In genomic region chr11:86156397-86156977, GRCh38 we compare ENCODE assay signal across 1 cellular context.
TF ChIP-seq lines count a peak whose summit lies in the region.

No MANE protein-coding gene starts in this region.

TF ChIP-seq in HepG2, 621 proteins besides CTCF, POLR2A, EP300 and RAD21:
- TF ChIP-seq, protein P1, sequence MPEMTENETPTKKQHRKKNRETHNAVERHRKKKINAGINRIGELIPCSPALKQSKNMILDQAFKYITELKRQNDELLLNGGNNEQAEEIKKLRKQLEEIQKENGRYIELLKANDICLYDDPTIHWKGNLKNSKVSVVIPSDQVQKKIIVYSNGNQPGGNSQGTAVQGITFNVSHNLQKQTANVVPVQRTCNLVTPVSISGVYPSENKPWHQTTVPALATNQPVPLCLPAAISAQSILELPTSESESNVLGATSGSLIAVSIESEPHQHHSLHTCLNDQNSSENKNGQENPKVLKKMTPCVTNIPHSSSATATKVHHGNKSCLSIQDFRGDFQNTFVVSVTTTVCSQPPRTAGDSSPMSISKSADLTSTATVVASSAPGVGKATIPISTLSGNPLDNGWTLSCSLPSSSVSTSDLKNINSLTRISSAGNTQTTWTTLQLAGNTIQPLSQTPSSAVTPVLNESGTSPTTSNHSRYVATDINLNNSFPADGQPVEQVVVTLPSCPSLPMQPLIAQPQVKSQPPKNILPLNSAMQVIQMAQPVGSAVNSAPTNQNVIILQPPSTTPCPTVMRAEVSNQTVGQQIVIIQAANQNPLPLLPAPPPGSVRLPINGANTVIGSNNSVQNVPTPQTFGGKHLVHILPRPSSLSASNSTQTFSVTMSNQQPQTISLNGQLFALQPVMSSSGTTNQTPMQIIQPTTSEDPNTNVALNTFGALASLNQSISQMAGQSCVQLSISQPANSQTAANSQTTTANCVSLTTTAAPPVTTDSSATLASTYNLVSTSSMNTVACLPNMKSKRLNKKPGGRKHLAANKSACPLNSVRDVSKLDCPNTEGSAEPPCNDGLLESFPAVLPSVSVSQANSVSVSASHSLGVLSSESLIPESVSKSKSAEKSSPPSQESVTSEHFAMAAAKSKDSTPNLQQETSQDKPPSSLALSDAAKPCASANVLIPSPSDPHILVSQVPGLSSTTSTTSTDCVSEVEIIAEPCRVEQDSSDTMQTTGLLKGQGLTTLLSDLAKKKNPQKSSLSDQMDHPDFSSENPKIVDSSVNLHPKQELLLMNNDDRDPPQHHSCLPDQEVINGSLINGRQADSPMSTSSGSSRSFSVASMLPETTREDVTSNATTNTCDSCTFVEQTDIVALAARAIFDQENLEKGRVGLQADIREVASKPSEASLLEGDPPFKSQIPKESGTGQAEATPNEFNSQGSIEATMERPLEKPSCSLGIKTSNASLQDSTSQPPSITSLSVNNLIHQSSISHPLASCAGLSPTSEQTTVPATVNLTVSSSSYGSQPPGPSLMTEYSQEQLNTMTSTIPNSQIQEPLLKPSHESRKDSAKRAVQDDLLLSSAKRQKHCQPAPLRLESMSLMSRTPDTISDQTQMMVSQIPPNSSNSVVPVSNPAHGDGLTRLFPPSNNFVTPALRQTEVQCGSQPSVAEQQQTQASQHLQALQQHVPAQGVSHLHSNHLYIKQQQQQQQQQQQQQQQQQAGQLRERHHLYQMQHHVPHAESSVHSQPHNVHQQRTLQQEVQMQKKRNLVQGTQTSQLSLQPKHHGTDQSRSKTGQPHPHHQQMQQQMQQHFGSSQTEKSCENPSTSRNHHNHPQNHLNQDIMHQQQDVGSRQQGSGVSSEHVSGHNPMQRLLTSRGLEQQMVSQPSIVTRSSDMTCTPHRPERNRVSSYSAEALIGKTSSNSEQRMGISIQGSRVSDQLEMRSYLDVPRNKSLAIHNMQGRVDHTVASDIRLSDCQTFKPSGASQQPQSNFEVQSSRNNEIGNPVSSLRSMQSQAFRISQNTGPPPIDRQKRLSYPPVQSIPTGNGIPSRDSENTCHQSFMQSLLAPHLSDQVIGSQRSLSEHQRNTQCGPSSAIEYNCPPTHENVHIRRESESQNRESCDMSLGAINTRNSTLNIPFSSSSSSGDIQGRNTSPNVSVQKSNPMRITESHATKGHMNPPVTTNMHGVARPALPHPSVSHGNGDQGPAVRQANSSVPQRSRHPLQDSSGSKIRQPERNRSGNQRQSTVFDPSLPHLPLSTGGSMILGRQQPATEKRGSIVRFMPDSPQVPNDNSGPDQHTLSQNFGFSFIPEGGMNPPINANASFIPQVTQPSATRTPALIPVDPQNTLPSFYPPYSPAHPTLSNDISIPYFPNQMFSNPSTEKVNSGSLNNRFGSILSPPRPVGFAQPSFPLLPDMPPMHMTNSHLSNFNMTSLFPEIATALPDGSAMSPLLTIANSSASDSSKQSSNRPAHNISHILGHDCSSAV (CRISPR knock-in tag; IDR thresholded peaks at IDR 0.05; ENCODE audit: borderline replicate concordance), result no peak
- no peak for TF ChIP-seq SMARCE1 (IDR thresholded peaks at IDR 0.05; ENCODE audit: borderline replicate concordance)
- no peak for TF ChIP-seq RERE (CRISPR knock-in tag; IDR thresholded peaks at IDR 0.05; ENCODE audit: low read depth)
- no peak for TF ChIP-seq PBX2 (CRISPR knock-in tag; IDR thresholded peaks at IDR 0.05)
- no peak for TF ChIP-seq ZBTB7A (CRISPR knock-in tag; IDR thresholded peaks at IDR 0.05)
- TF ChIP-seq ZNF224 (CRISPR knock-in tag; IDR thresholded peaks at IDR 0.05), result no peak
- TF ChIP-seq NFE2 (CRISPR knock-in tag; IDR thresholded peaks at IDR 0.05), result no peak
- TF ChIP-seq PRMT3 (CRISPR knock-in tag; IDR thresholded peaks at IDR 0.05; ENCODE audit: borderline replicate concordance, low read depth), result no peak
- TF ChIP-seq NR2F1 (CRISPR knock-in tag; IDR thresholded peaks at IDR 0.05), result no peak
- no peak for TF ChIP-seq ZFP36L2 (CRISPR knock-in tag; IDR thresholded peaks at IDR 0.05)
- TF ChIP-seq MIXL1 (CRISPR knock-in tag; IDR thresholded peaks at IDR 0.05), result no peak
- no peak for TF ChIP-seq NCOA2 (CRISPR knock-in tag; IDR thresholded peaks at IDR 0.05)
- no peak for TF ChIP-seq NFRKB (IDR thresholded peaks at IDR 0.05)
- TF ChIP-seq, protein P2, sequence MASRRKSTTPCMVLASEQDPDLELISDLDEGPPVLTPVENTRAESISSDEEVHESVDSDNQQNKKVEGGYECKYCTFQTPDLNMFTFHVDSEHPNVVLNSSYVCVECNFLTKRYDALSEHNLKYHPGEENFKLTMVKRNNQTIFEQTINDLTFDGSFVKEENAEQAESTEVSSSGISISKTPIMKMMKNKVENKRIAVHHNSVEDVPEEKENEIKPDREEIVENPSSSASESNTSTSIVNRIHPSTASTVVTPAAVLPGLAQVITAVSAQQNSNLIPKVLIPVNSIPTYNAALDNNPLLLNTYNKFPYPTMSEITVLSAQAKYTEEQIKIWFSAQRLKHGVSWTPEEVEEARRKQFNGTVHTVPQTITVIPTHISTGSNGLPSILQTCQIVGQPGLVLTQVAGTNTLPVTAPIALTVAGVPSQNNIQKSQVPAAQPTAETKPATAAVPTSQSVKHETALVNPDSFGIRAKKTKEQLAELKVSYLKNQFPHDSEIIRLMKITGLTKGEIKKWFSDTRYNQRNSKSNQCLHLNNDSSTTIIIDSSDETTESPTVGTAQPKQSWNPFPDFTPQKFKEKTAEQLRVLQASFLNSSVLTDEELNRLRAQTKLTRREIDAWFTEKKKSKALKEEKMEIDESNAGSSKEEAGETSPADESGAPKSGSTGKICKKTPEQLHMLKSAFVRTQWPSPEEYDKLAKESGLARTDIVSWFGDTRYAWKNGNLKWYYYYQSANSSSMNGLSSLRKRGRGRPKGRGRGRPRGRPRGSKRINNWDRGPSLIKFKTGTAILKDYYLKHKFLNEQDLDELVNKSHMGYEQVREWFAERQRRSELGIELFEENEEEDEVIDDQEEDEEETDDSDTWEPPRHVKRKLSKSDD (CRISPR knock-in tag; IDR thresholded peaks at IDR 0.05; ENCODE audit: low read depth), result no peak
- TF ChIP-seq, protein P3, sequence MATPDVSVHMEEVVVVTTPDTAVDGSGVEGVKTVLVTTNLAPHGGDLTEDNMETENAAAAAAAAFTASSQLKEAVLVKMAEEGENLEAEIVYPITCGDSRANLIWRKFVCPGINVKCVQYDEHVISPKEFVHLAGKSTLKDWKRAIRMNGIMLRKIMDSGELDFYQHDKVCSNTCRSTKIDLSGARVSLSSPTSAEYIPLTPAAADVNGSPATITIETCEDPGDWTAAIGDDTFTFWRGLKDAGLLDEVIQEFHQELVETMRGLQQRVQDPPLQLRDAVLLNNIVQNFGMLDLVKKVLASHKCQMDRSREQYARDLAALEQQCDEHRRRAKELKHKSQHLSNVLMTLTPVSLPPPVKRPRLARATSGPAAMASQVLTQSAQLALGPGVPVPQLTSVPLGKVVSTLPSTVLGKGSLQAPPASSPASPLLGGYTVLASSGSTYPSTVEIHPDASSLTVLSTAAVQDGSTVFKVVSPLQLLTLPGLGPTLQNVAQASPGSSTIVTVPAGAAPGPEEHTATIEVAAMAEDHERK (CRISPR knock-in tag; IDR thresholded peaks at IDR 0.05; ENCODE audit: low read depth), result no peak
- TF ChIP-seq ZNF572 (CRISPR knock-in tag; IDR thresholded peaks at IDR 0.05), result no peak
- no peak for TF ChIP-seq JDP2 (CRISPR knock-in tag; IDR thresholded peaks at IDR 0.05; ENCODE audit: borderline replicate concordance)
- TF ChIP-seq, protein P4, sequence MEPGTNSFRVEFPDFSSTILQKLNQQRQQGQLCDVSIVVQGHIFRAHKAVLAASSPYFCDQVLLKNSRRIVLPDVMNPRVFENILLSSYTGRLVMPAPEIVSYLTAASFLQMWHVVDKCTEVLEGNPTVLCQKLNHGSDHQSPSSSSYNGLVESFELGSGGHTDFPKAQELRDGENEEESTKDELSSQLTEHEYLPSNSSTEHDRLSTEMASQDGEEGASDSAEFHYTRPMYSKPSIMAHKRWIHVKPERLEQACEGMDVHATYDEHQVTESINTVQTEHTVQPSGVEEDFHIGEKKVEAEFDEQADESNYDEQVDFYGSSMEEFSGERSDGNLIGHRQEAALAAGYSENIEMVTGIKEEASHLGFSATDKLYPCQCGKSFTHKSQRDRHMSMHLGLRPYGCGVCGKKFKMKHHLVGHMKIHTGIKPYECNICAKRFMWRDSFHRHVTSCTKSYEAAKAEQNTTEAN (CRISPR knock-in tag; conservative IDR thresholded peaks at IDR 0.05), result no peak
- no peak for TF ChIP-seq RXRB (CRISPR knock-in tag; IDR thresholded peaks at IDR 0.05; ENCODE audit: borderline replicate concordance)
